14 cellular contexts compared by ENCODE assay signal in the genomic region with DNA sequence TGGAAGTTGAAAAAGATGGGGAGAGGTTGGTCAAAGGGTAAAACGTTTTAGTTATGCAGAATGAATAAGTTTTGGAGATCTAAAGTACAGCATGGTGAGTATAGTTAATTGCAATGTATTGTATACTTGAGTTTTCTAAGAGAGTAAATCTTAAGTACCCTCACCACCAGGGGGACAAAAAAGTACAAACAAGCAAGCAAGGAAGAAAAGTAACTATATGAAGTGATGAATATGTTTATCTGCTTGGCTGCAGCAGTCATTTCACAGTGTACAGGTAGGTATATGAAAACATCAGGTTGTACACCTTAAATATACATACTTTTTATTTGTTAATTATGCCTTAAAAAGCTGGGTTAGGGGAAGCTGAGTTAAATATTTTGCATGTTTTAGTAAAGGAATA.
A peak's percentile ranks its signal among the peaks of the same experiment; 100 is the strongest.
DNase-seq lines count a peak whose midpoint lies in the region; ATAC-seq, FAIRE-seq and TF ChIP-seq lines count a peak whose summit lies in the region.
"Had no signal": no experiment of that assay in that cellular context is flagged by ENCODE, and none has a peak within 500 bp of the region (broad histone marks: within the 10 kb centered on the region; RNA-seq: fewer than 3 reads in every experiment).

No MANE protein-coding gene starts in this region.

- intact Hi-C loops in aorta (cut with DNase I) = no loop called here

- no peak overlapping the region for H3K27ac ChIP-seq in VCaP
- no peak overlapping the region for H3K27ac ChIP-seq in aorta (ENCODE audit: low read depth in 1 of 2, low read length in 2 of 2)
- H3K27ac ChIP-seq: spleen had no signal

- FAIRE-seq in D721Med (lab: Jason Lieb, UNC) = peak; percentile 6
- FAIRE-seq: GM12891 had no signal

- no peaks in the 10 kb centered on the region for H3K36me3 ChIP-seq in aorta (ENCODE audit: control insufficient read depth in 1 of 2, insufficient read depth in 2 of 2, low read length in 1 of 2)
- H3K36me3 ChIP-seq: spleen had no signal

- H3K27me3 ChIP-seq in aorta (ENCODE audit: control insufficient read depth in 1 of 2, insufficient read depth in 2 of 2, low read length in 1 of 2) = no peaks in the 10 kb centered on the region
- H3K27me3 ChIP-seq: spleen had no signal

- H3K9me3 ChIP-seq in aorta (ENCODE audit: control insufficient read depth, low read length) = no peaks in the 10 kb centered on the region

- TF ChIP-seq CTCF in D721Med (IDR thresholded peaks at IDR 0.05; ENCODE audit: insufficient read depth, missing control alignments) (peak; percentile 22), LNCaP clone FGC (IDR thresholded peaks at IDR 0.05; ENCODE audit: control insufficient read depth, extremely low read depth, insufficient read depth) (peak; percentile 39), VCaP (conservative IDR thresholded peaks at IDR 0.05) (peak; percentile 47)

- H3K4me3 ChIP-seq in LNCaP clone FGC (ENCODE audit: low read depth, low read length) (no peak overlapping the region), aorta (ENCODE audit: low read length in 2 of 2) (no peak overlapping the region)
- H3K4me3 ChIP-seq: spleen had no signal

- no peak for ATAC-seq in GM18519 (IDR thresholded peaks at IDR 0.05; ENCODE audit: low FRiP score, unreplicated experiment)
- no peak for ATAC-seq in HG03196 (IDR thresholded peaks at IDR 0.05; ENCODE audit: unreplicated experiment)
- no peak for ATAC-seq in aorta (ENCODE audit: low FRiP score)
- ATAC-seq: activated naive CD8-positive, alpha-beta T cell treated with anti-CD3 and anti-CD28 coated beads, Interleukin-2, amount 50 U/mL, for 24 hours; CD8-positive, alpha-beta T cell had no signal

- DNase-seq in D721Med (ENCODE audit: insufficient read length, low spot score) (no peak), LNCaP clone FGC (ENCODE audit: low read depth) (no peak), left kidney (ENCODE audit: low read depth, low spot score) (peak; percentile 21), inferior parietal cortex (ENCODE audit: extremely low spot score) (no peak), aorta (no peak)
- DNase-seq: activated naive CD8-positive, alpha-beta T cell treated with anti-CD3 and anti-CD28 coated beads, Interleukin-2, amount 50 U/mL, for 24 hours; CD8-positive, alpha-beta T cell; MV-4-11; naive B cell; spleen had no signal

- 0 to 1% methylated on average over 1 of the region's 1 CpG for WGBS in aorta, 2 donors

- H3K4me1 ChIP-seq in aorta (ENCODE audit: control insufficient read depth in 1 of 2, insufficient read depth in 2 of 2, low read length in 2 of 2) = no peaks in the 10 kb centered on the region
- H3K4me1 ChIP-seq: spleen had no signal
